In genomic region chr6:20681243-20681684, GRCh38 we compare ENCODE assay signal across 12 cellular contexts.
DNase-seq lines count a peak whose midpoint lies in the region; ATAC-seq, FAIRE-seq and TF ChIP-seq lines count a peak whose summit lies in the region.
"Had no signal": no experiment of that assay in that cellular context is flagged by ENCODE, and none has a peak within 500 bp of the region (broad histone marks: within the 10 kb centered on the region; RNA-seq: fewer than 3 reads in every experiment).

No MANE protein-coding gene starts in this region.

- no peak for TF ChIP-seq CTCF in gastrocnemius medialis (IDR thresholded peaks at IDR 0.05 in 4 of 5, conservative IDR thresholded peaks at IDR 0.05 in 1 of 5)

- no peak for TF ChIP-seq POLR2A in gastrocnemius medialis (IDR thresholded peaks at IDR 0.05)

- intact Hi-C loops in gastrocnemius medialis (cut with DNase I; ENCODE audit: low total_unique reads), result no loop called here

- ATAC-seq in GM19467 (IDR thresholded peaks at IDR 0.05; ENCODE audit: unreplicated experiment), result peak; percentile 39
- peak; percentile 47 for ATAC-seq in HG03159 (IDR thresholded peaks at IDR 0.05; ENCODE audit: unreplicated experiment)
- ATAC-seq in activated naive CD8-positive, alpha-beta T cell treated with anti-CD3 and anti-CD28 coated beads, Interleukin-2, amount 10 ng/mL, durations not matched to agents 7 days and 5 days (ENCODE audit: low read depth), result peak; percentile 22
- ATAC-seq in gastrocnemius medialis, result no peak

- POLR2A ChIA-PET in activated naive CD8-positive, alpha-beta T cell treated with anti-CD3 and anti-CD28 coated beads, Interleukin-2, amount 10 ng/mL, durations not matched to agents 7 days and 5 days (lab: Charles Lee), result no interaction called here

- no peaks in the 10 kb centered on the region for H3K36me3 ChIP-seq in gastrocnemius medialis

- in situ Hi-C loops in gastrocnemius medialis (cut with MboI; ENCODE audit: low sequenced_read_pairs in 4 of 4), result no loop called here

- no peak for FAIRE-seq in GM19239 (lab: Jason Lieb, UNC)

- no peak overlapping the region for H3K27ac ChIP-seq in gastrocnemius medialis
- H3K27ac ChIP-seq: C4-2B had no signal

- peaks cover 6 to 8% of the 10 kb centered on the region in 2 donors for H3K4me1 ChIP-seq in gastrocnemius medialis

- peaks cover 13% of the 10 kb centered on the region for H3K36me3 Mint-ChIP-seq in activated naive CD8-positive, alpha-beta T cell treated with anti-CD3 and anti-CD28 coated beads, Interleukin-2, amount 10 ng/mL, durations not matched to agents 7 days and 5 days

- H3K9me3 Mint-ChIP-seq in activated naive CD8-positive, alpha-beta T cell treated with anti-CD3 and anti-CD28 coated beads, Interleukin-2, amount 10 ng/mL, durations not matched to agents 7 days and 5 days, result peaks cover 1% of the 10 kb centered on the region
- H3K9me3 Mint-ChIP-seq: central memory CD8-positive, alpha-beta T cell had no signal

- H3K27ac Mint-ChIP-seq in activated naive CD8-positive, alpha-beta T cell treated with anti-CD3 and anti-CD28 coated beads, Interleukin-2, amount 10 ng/mL, durations not matched to agents 7 days and 5 days, result no peak overlapping the region

- H3K4me1 Mint-ChIP-seq in activated naive CD8-positive, alpha-beta T cell treated with anti-CD3 and anti-CD28 coated beads, Interleukin-2, amount 10 ng/mL, durations not matched to agents 7 days and 5 days, result peaks cover 8% of the 10 kb centered on the region

- no peaks in the 10 kb centered on the region for H3K9me3 ChIP-seq in gastrocnemius medialis

- peak; percentile 45 for DNase-seq in DMS53 (lab: John Stamatoyannopoulos, UW)
- DNase-seq in activated naive CD8-positive, alpha-beta T cell treated with anti-CD3 and anti-CD28 coated beads, Interleukin-2, amount 10 ng/mL, durations not matched to agents 7 days and 5 days, result no peak
- no peak for DNase-seq in gastrocnemius medialis
- no peak for DNase-seq in GM19239 (ENCODE audit: insufficient read length, low spot score)
- no peak for DNase-seq in DMS153 treated with DMSO at 0.1 percent for 48 hours (lab: John Stamatoyannopoulos, UW; ENCODE audit: unreplicated experiment)
- DNase-seq in OCI-M2 (lab: John Stamatoyannopoulos, UW; ENCODE audit: unreplicated experiment), result no peak
- DNase-seq: NCI-H1436 treated with DMSO at 0.1 percent for 48 hours; stimulated activated CD4-positive, alpha-beta T cell treated with anti-CD3 and anti-CD28 coated beads, Interleukin-12 subunit alpha, Interleukin-12 subunit beta, amount 100 ng/mL, for 4 hours had no signal

- H3K27me3 Mint-ChIP-seq in activated naive CD8-positive, alpha-beta T cell treated with anti-CD3 and anti-CD28 coated beads, Interleukin-2, amount 10 ng/mL, durations not matched to agents 7 days and 5 days, result no peaks in the 10 kb centered on the region
- H3K27me3 Mint-ChIP-seq: central memory CD8-positive, alpha-beta T cell had no signal

- no peak overlapping the region for H3K4me3 ChIP-seq in gastrocnemius medialis

- H3K27me3 ChIP-seq in gastrocnemius medialis, result no peaks in the 10 kb centered on the region

- H3K4me3 Mint-ChIP-seq in activated naive CD8-positive, alpha-beta T cell treated with anti-CD3 and anti-CD28 coated beads, Interleukin-2, amount 10 ng/mL, durations not matched to agents 7 days and 5 days, result peak overlapping the region; percentile 36
- H3K4me3 Mint-ChIP-seq: central memory CD8-positive, alpha-beta T cell had no signal

Comparison
In these comparisons a context has a peak if more than half of its experiments do, and no peak if none do; other contexts are left out.
1. ATAC-seq: peak in GM19467 (single experiment), HG03159 (single experiment) and activated naive CD8-positive, alpha-beta T cell treated with anti-CD3 and anti-CD28 coated beads, Interleukin-2, amount 10 ng/mL, durations not matched to agents 7 days and 5 days (single experiment); none in gastrocnemius medialis (0 of 2).